9 cellular contexts compared by ENCODE assay signal in genomic region chr9:84668204-84669007, GRCh38. TPM values are rescaled to one million over a fixed set of nuclear protein-coding genes. Genes with fewer than 3 reads are reported as not detected.
DNase-seq lines count a peak whose midpoint lies in the region; ATAC-seq and TF ChIP-seq lines count a peak whose summit lies in the region.
"Had no signal": no experiment of that assay in that cellular context is flagged by ENCODE, and none has a peak within 500 bp of the region (broad histone marks: within the 10 kb centered on the region; RNA-seq: fewer than 3 reads in every experiment).

No MANE protein-coding gene starts in this region.

- H2AFZ ChIP-seq in hepatocyte: peak overlapping the region; percentile 75

- no peaks in the 10 kb centered on the region for H3K79me2 ChIP-seq in hepatocyte

- CTCF ChIA-PET in BJ (lab: Yijun Ruan, JAX): interaction anchor here (0.7 to 1.8 kb wide), 6 partner anchors 11 to 575 kb away, joined by 3 to 7 read pairs (median 3); no protein-coding TSS in a partner anchor

- H3K4me3 ChIP-seq in BJ (ENCODE audit: low read depth, low read length) (peak overlapping the region; percentile 43), ascending aorta (peak overlapping the region; percentile 43 to 77), hepatocyte (peak overlapping the region; percentile 32)

- H3K4me2 ChIP-seq in hepatocyte: peak overlapping the region; percentile 97

- H3K36me3 ChIP-seq in BJ (ENCODE audit: control insufficient read depth, insufficient read depth, low read length): no peaks in the 10 kb centered on the region
- H3K36me3 ChIP-seq in ascending aorta: no peaks in the 10 kb centered on the region
- no peaks in the 10 kb centered on the region for H3K36me3 ChIP-seq in hepatocyte (replicated peaks; ENCODE audit: insufficient read depth, low read depth)

- no peaks in the 10 kb centered on the region for H3K4me1 ChIP-seq in ascending aorta
- H3K4me1 ChIP-seq in hepatocyte (ENCODE audit: insufficient read depth): peaks cover 11% of the 10 kb centered on the region

- H3K9me3 ChIP-seq in ascending aorta (no peaks in the 10 kb centered on the region), hepatocyte (ENCODE audit: low read depth) (no peaks in the 10 kb centered on the region)

- DNase-seq in BJ (ENCODE audit: low read depth) (peak; percentile 2), NCI-H82 treated with DMSO at 0.1 percent for 48 hours (lab: John Stamatoyannopoulos, UW; ENCODE audit: unreplicated experiment) (peak; percentile 5), ascending aorta (ENCODE audit: low spot score in 2 of 2) (peak in 1 of 2 donors; percentile 87), hepatocyte (ENCODE audit: low spot score) (peak; percentile 88), pulmonary artery endothelial cell (ENCODE audit: low read depth, low spot score) (peak; percentile 8), A172 (ENCODE audit: low spot score) (no peak)

- H4K20me1 ChIP-seq in hepatocyte (ENCODE audit: insufficient read depth, poor library complexity, severe bottlenecking): no peaks in the 10 kb centered on the region

- POLR2A ChIA-PET in BJ (lab: Charles Lee): no interaction called here

- intact Hi-C loops in ascending aorta (cut with DNase I): loop anchor here (2.0 to 10.0 kb wide), 3 partner anchors 286 to 686 kb away; partner anchors contain the start of genes HNRNPK and RMI1

- ATAC-seq in GM19025 (IDR thresholded peaks at IDR 0.05; ENCODE audit: low read depth, unreplicated experiment): peak; percentile 72
- ATAC-seq in HG03280 (IDR thresholded peaks at IDR 0.05; ENCODE audit: unreplicated experiment): peak; percentile 70

- TF ChIP-seq CTCF in BJ (IDR thresholded peaks at IDR 0.05; ENCODE audit: insufficient read depth, low read depth, low read length) (peak; percentile 56), ascending aorta (IDR thresholded peaks at IDR 0.05) (peak; percentile 37 to 58 (median 48)), hepatocyte (IDR thresholded peaks at IDR 0.05; ENCODE audit: poor library complexity) (peak; percentile 72)

- peaks cover 22% of the 10 kb centered on the region for H3K27me3 ChIP-seq in BJ (ENCODE audit: control insufficient read depth, insufficient read depth, low read length)
- no peaks in the 10 kb centered on the region for H3K27me3 ChIP-seq in ascending aorta
- peaks cover 59% of the 10 kb centered on the region for H3K27me3 ChIP-seq in hepatocyte

- 1% methylated on average over 74 of the region's 76 CpGs for WGBS in hepatocyte (ENCODE audit: low lambda C conversion rate, missing lambda C conversion rate)

- no peaks in the 10 kb centered on the region for H3K9me2 ChIP-seq in hepatocyte (replicated peaks; ENCODE audit: insufficient read depth)

- H3K27ac ChIP-seq in ascending aorta (peak overlapping the region in 1 of 2 donors; percentile 13), hepatocyte (no peak overlapping the region)

RNA-seq across cellular contexts. Expression of gene NTRK2, which starts 1.1 kb away (rescaled TPM):
- polyA plus RNA-seq in BJ (2011; rRNA removed): 2.0 and 2.1 TPM in 2 replicates
- 1.3 and 1.5 TPM in 2 replicates for polyA minus RNA-seq in BJ (2011; rRNA and poly(A)+ RNA removed)
- total RNA-seq in ascending aorta: 23.8 TPM
- 3.4 and 3.7 TPM in 2 replicates for total RNA-seq in hepatocyte
- polyA plus RNA-seq in hepatocyte: 0.99 and 3.4 TPM in 2 replicates
- total RNA-seq in pulmonary artery endothelial cell: under 0.01 and 0.04 TPM in 2 replicates
- total RNA-seq in A172 (2014; rRNA removed; shearing (Covaris generic)): not detected in 2 replicates
- total RNA-seq: LHCN-M2 had no signal
